17 cellular contexts compared by ENCODE assay signal in genomic region chr14:32996343-32996742, GRCh38. TPM values are rescaled to one million over a fixed set of nuclear protein-coding genes. Genes with fewer than 3 reads are reported as not detected.
DNase-seq lines count a peak whose midpoint lies in the region; ATAC-seq and TF ChIP-seq lines count a peak whose summit lies in the region.
"Had no signal": no experiment of that assay in that cellular context is flagged by ENCODE, and none has a peak within 500 bp of the region (broad histone marks: within the 10 kb centered on the region; RNA-seq: fewer than 3 reads in every experiment).

No MANE protein-coding gene starts in this region.

- H3K27ac ChIP-seq in HEK293 (ENCODE audit: extremely low read depth, low read depth, low read length) (no peak overlapping the region), PC-3 (ENCODE audit: low read length) (no peak overlapping the region)
- H3K27ac ChIP-seq: 22Rv1; A549; BLaER1 treated with 17β-estradiol and CSF1 and Interleukin-3, amounts not matched to agents 10 nM and 100 nM; C4-2B had no signal

- H3F3A ChIP-seq in PC-3 (ENCODE audit: low read length, unreplicated experiment) = no peaks in the 10 kb centered on the region

- H3K9me3 ChIP-seq in HEK293 (ENCODE audit: control insufficient read depth, insufficient read depth, low read depth, low read length) (no peaks in the 10 kb centered on the region), PC-3 (ENCODE audit: low read length) (0 out of 2 replicates have a peak, but pooled peaks cover 3% of the 10 kb centered on the region)
- H3K9me3 ChIP-seq: A549, Caco-2 had no signal

- BruUV-seq in PC-3 (replicated peaks; lab: Mats Ljungman, UMichigan) = no TSS peak

- H3K9ac ChIP-seq in PC-3 (ENCODE audit: low read length) = no peak overlapping the region
- H3K9ac ChIP-seq: BLaER1 treated with 17β-estradiol and CSF1 and Interleukin-3, amounts not matched to agents 10 nM and 100 nM had no signal

- H4K20me1 ChIP-seq in PC-3 (ENCODE audit: low read length) = no peaks in the 10 kb centered on the region
- H4K20me1 ChIP-seq: BLaER1 treated with 17β-estradiol and CSF1 and Interleukin-3, amounts not matched to agents 10 nM and 100 nM had no signal

- H3K4me2 ChIP-seq in PC-3 (ENCODE audit: low read length) = no peak overlapping the region
- H3K4me2 ChIP-seq: A549; BLaER1 treated with 17β-estradiol and CSF1 and Interleukin-3, amounts not matched to agents 10 nM and 100 nM had no signal

- H3K4me3 ChIP-seq in HEK293 (ENCODE audit: low read depth, low read length) (no peak overlapping the region), PC-3 (ENCODE audit: low read length) (no peak overlapping the region)
- H3K4me3 ChIP-seq: A549; BLaER1 treated with 17β-estradiol and CSF1 and Interleukin-3, amounts not matched to agents 10 nM and 100 nM had no signal

- H2AFZ ChIP-seq in PC-3 (ENCODE audit: low read length) = no peak overlapping the region

- H3K4me1 ChIP-seq in HEK293 (ENCODE audit: control insufficient read depth, insufficient read depth, low read length) (no peaks in the 10 kb centered on the region), PC-3 (ENCODE audit: insufficient read depth, low read length) (no peaks in the 10 kb centered on the region)
- H3K4me1 ChIP-seq: A549; BLaER1 treated with 17β-estradiol and CSF1 and Interleukin-3, amounts not matched to agents 10 nM and 100 nM; Caco-2 had no signal

- no peaks in the 10 kb centered on the region for H3K79me2 ChIP-seq in PC-3 (ENCODE audit: low read length)

- peak; percentile 55 for DNase-seq in posterior vena cava (ENCODE audit: low spot score)
- no peak for DNase-seq in PC-3
- no peak for DNase-seq in NCI-H1694 treated with DMSO at 0.1 percent for 48 hours (lab: John Stamatoyannopoulos, UW)
- DNase-seq: AML-193; Caco-2; Calu3; CD4-positive, alpha-beta T cell; CD8-positive, alpha-beta T cell; DMS79 treated with DMSO at 0.1 percent for 48 hours; GF-D8 had no signal

- H3K27me3 ChIP-seq in PC-3 (ENCODE audit: low read length) = no peaks in the 10 kb centered on the region
- H3K27me3 ChIP-seq: BLaER1 treated with 17β-estradiol and CSF1 and Interleukin-3, amounts not matched to agents 10 nM and 100 nM had no signal

- POLR2A ChIA-PET in HEK293 (lab: Yijun Ruan, JAX) = no interaction called here
- POLR2A ChIA-PET in PC-3 (lab: Charles Lee; ENCODE audit: unreplicated experiment) = interaction anchor here (0.6 kb wide), 1 partner anchor 1539 kb away, joined by 3 read pairs; the partner anchor contains the start of gene DTD2

- H3K9me2 ChIP-seq in PC-3 (replicated peaks; ENCODE audit: low read length) = no peaks in the 10 kb centered on the region

- intact Hi-C loops in posterior vena cava (cut with DNase I) (no loop called here), PC-3 (cut with micrococcal nuclease) (no loop called here)

- TF ChIP-seq CTCF in HEK293 (tag by site-specific recombination; IDR thresholded peaks at IDR 0.05) = no peak
- no peak for TF ChIP-seq CTCF in PC-3 (conservative IDR thresholded peaks at IDR 0.05; ENCODE audit: low read depth, low read length)

- CTCF ChIA-PET in HEK293 (lab: Yijun Ruan, JAX) = interaction anchor here (0.6 kb wide), 1 partner anchor 18 kb away, joined by 3 read pairs; no protein-coding TSS in a partner anchor
- CTCF ChIA-PET in PC-3 (lab: Charles Lee) = no interaction called here

- ATAC-seq in esophagus mucosa (peak; percentile 73), PC-3 (no peak)
- ATAC-seq: A549; CD8-positive, alpha-beta T cell had no signal

- H3K36me3 ChIP-seq in HEK293 (ENCODE audit: control insufficient read depth in 2 of 2, insufficient read depth in 1 of 2, low read length in 2 of 2) (no peaks in the 10 kb centered on the region), PC-3 (ENCODE audit: low read depth, low read length) (no peaks in the 10 kb centered on the region)
- H3K36me3 ChIP-seq: BLaER1 treated with 17β-estradiol and CSF1 and Interleukin-3, amounts not matched to agents 10 nM and 100 nM had no signal

TF ChIP-seq in HEK293, 187 proteins besides CTCF, POLR2A, EP300 and RAD21:
- TF ChIP-seq MEIS1 (CRISPR knock-in tag; IDR thresholded peaks at IDR 0.05; ENCODE audit: borderline replicate concordance) = no peak
- TF ChIP-seq ZNF585B (tag by site-specific recombination; IDR thresholded peaks at IDR 0.05) = peak; percentile 73

RNA-seq across cellular contexts. Expression of gene NPAS3, which starts 57.7 kb away (rescaled TPM):
- total RNA-seq in esophagus mucosa (0.08 TPM), posterior vena cava (1 to 10 TPM; 1.3 to 2.6 TPM), PC-3 (2014; rRNA removed) (0.36 and 1.2 TPM in 2 replicates)
- total RNA-seq: B cell; Caco-2; Calu3; CD4-positive, alpha-beta T cell; CD8-positive, alpha-beta T cell had no signal
